ENCODE assay signal across 39 cellular contexts in genomic region chrX:69469975-69470374, GRCh38. TPM values are rescaled to one million over a fixed set of nuclear protein-coding genes. Genes with fewer than 3 reads are reported as not detected.
"Had no signal": no experiment of that assay in that cellular context is flagged by ENCODE, and none has a peak within 500 bp of the region (broad histone marks: within the 10 kb centered on the region; RNA-seq: fewer than 3 reads in every experiment).

No MANE protein-coding gene starts in this region.

- H3K4me3 ChIP-seq: adrenal gland, ascending aorta, body of pancreas, breast epithelium, cardiac muscle cell had no signal

- H3K9me3 Mint-ChIP-seq: activated naive CD4-positive, alpha-beta T cell treated with anti-CD3 and anti-CD28 coated beads for 36 hours; activated naive CD4-positive, alpha-beta T cell treated with anti-CD3 and anti-CD28 coated beads, Interleukin-2, amount 10 ng/mL, durations not matched to agents 7 days and 5 days; activated naive CD4-positive, alpha-beta T cell treated with anti-CD3 and anti-CD28 coated beads, Interleukin-2, amount 50 U/mL, for 24 hours; activated naive CD4-positive, alpha-beta T cell treated with anti-CD3 and anti-CD28 coated beads, Interleukin-2, amount 50 U/mL, for 72 hours; activated naive CD8-positive, alpha-beta T cell treated with anti-CD3 and anti-CD28 coated beads for 36 hours; activated naive CD8-positive, alpha-beta T cell treated with anti-CD3 and anti-CD28 coated beads, Interleukin-2, amount 10 ng/mL, durations not matched to agents 7 days and 5 days; activated naive CD8-positive, alpha-beta T cell treated with anti-CD3 and anti-CD28 coated beads, Interleukin-2, amount 50 U/mL, for 24 hours; activated T-cell treated with anti-CD3 and anti-CD28 coated beads, Interleukin-2, amount 50 U/mL, for 24 hours; activated T-cell treated with anti-CD3 and anti-CD28 coated beads, Interleukin-2, amount 50 U/mL, for 4 hours; activated T-helper 1 cell treated with anti-CD3 and anti-CD28 coated beads, Interleukin-12 subunit alpha, Interleukin-12 subunit beta, Interleukin-2, Interleukin-4 antibody, amounts not matched to agents 30 ng/mL and 10 ng/mL and 1 ng/mL, durations not matched to agents 14 hours and 24 hours and 36 hours; activated T-helper 17 cell treated with anti-CD3 and anti-CD28 coated beads, Interleukin-2, amount 50 U/mL, for 72 hours; activated T-helper 2 cell treated with anti-CD3 and anti-CD28 coated beads, Interferon-gamma antibody, Interleukin-2, Interleukin-4, amounts not matched to agents 10 μg/mL and 5 μg/mL and 100 μg/mL, durations not matched to agents 14 hours and 24 hours and 36 hours; brain; central memory CD8-positive, alpha-beta T cell had no signal

- H3K27ac ChIP-seq: adrenal gland, ascending aorta, body of pancreas, brain microvascular endothelial cell, breast epithelium, cardiac muscle cell had no signal

- H3K9me3 ChIP-seq: adrenal gland, ascending aorta, body of pancreas, breast epithelium had no signal

- H3K27me3 ChIP-seq: ascending aorta, body of pancreas, brain microvascular endothelial cell, cardiac muscle cell had no signal

- H3K27ac Mint-ChIP-seq: activated naive CD4-positive, alpha-beta T cell treated with anti-CD3 and anti-CD28 coated beads for 36 hours; activated naive CD4-positive, alpha-beta T cell treated with anti-CD3 and anti-CD28 coated beads, Interleukin-2, amount 10 ng/mL, durations not matched to agents 7 days and 5 days; activated naive CD4-positive, alpha-beta T cell treated with anti-CD3 and anti-CD28 coated beads, Interleukin-2, amount 50 U/mL, for 24 hours; activated naive CD4-positive, alpha-beta T cell treated with anti-CD3 and anti-CD28 coated beads, Interleukin-2, amount 50 U/mL, for 72 hours; activated naive CD8-positive, alpha-beta T cell; activated naive CD8-positive, alpha-beta T cell treated with anti-CD3 and anti-CD28 coated beads for 36 hours; activated naive CD8-positive, alpha-beta T cell treated with anti-CD3 and anti-CD28 coated beads, Interleukin-2, amount 10 ng/mL, durations not matched to agents 7 days and 5 days; activated naive CD8-positive, alpha-beta T cell treated with anti-CD3 and anti-CD28 coated beads, Interleukin-2, amount 50 U/mL, for 24 hours; activated T-cell treated with anti-CD3 and anti-CD28 coated beads, Interleukin-2, amount 50 U/mL, for 24 hours; activated T-cell treated with anti-CD3 and anti-CD28 coated beads, Interleukin-2, amount 50 U/mL, for 72 hours; activated T-helper 1 cell treated with anti-CD3 and anti-CD28 coated beads, Interleukin-12 subunit alpha, Interleukin-12 subunit beta, Interleukin-2, Interleukin-4 antibody, amounts not matched to agents 30 ng/mL and 10 ng/mL and 1 ng/mL, durations not matched to agents 14 hours and 24 hours and 36 hours; activated T-helper 17 cell treated with anti-CD3 and anti-CD28 coated beads, Interleukin-2, amount 50 U/mL, for 72 hours; activated T-helper 2 cell treated with anti-CD3 and anti-CD28 coated beads, Interferon-gamma antibody, Interleukin-2, Interleukin-4, amounts not matched to agents 10 μg/mL and 5 μg/mL and 100 μg/mL, durations not matched to agents 14 hours and 24 hours and 36 hours; brain had no signal

- DNase-seq: activated effector memory CD4-positive, alpha-beta T cell treated with anti-CD3 and anti-CD28 coated beads, Interleukin-2, amount 50 U/mL, for 16 hours; activated effector memory CD4-positive, alpha-beta T cell treated with Interleukin-2 at 50 U/mL for 16 hours; activated gamma-delta T cell; activated gamma-delta T cell treated with Interleukin-2 at 50 U/mL for 16 hours; activated naive CD4-positive, alpha-beta T cell; activated naive CD4-positive, alpha-beta T cell treated with anti-CD3 and anti-CD28 coated beads for 36 hours; activated naive CD4-positive, alpha-beta T cell treated with anti-CD3 and anti-CD28 coated beads, Interleukin-2, amount 10 ng/mL, durations not matched to agents 7 days and 5 days; activated naive CD4-positive, alpha-beta T cell treated with anti-CD3 and anti-CD28 coated beads, Interleukin-2, amount 50 U/mL, for 16 hours; activated naive CD4-positive, alpha-beta T cell treated with Interleukin-2 at 50 U/mL for 16 hours; activated naive CD8-positive, alpha-beta T cell treated with anti-CD3 and anti-CD28 coated beads for 36 hours; activated naive CD8-positive, alpha-beta T cell treated with anti-CD3 and anti-CD28 coated beads, Interleukin-2, amount 10 ng/mL, durations not matched to agents 7 days and 5 days; activated naive CD8-positive, alpha-beta T cell treated with anti-CD3 and anti-CD28 coated beads, Interleukin-2, amount 50 U/mL, for 24 hours; activated T-cell treated with anti-CD3 and anti-CD28 coated beads, Interleukin-2, amount 50 U/mL, for 1 hour; activated T-cell treated with anti-CD3 and anti-CD28 coated beads, Interleukin-2, amount 50 U/mL, for 24 hours; activated T-cell treated with anti-CD3 and anti-CD28 coated beads, Interleukin-2, amount 50 U/mL, for 4 hours; activated T-cell treated with anti-CD3 and anti-CD28 coated beads, Interleukin-2, amount 50 U/mL, for 48 hours; activated T-cell treated with anti-CD3 and anti-CD28 coated beads, Interleukin-2, amount 50 U/mL, for 72 hours; adrenal gland; amniotic stem cell; amygdala; anterior cingulate cortex; aorta; body of pancreas; brain microvascular endothelial cell; caudate nucleus; central memory CD4-positive, alpha-beta T cell; cerebellar nuclear complex had no signal

- H3K36me3 ChIP-seq: adrenal gland, ascending aorta, brain microvascular endothelial cell, breast epithelium, cardiac muscle cell had no signal

- H3K27me3 Mint-ChIP-seq: activated naive CD4-positive, alpha-beta T cell treated with anti-CD3 and anti-CD28 coated beads, Interleukin-2, amount 10 ng/mL, durations not matched to agents 7 days and 5 days had no signal

- H3K4me1 Mint-ChIP-seq: activated naive CD4-positive, alpha-beta T cell treated with anti-CD3 and anti-CD28 coated beads, Interleukin-2, amount 10 ng/mL, durations not matched to agents 7 days and 5 days; activated naive CD4-positive, alpha-beta T cell treated with anti-CD3 and anti-CD28 coated beads, Interleukin-2, amount 50 U/mL, for 24 hours; activated naive CD8-positive, alpha-beta T cell treated with anti-CD3 and anti-CD28 coated beads for 36 hours; activated naive CD8-positive, alpha-beta T cell treated with anti-CD3 and anti-CD28 coated beads, Interleukin-2, amount 10 ng/mL, durations not matched to agents 7 days and 5 days; activated naive CD8-positive, alpha-beta T cell treated with anti-CD3 and anti-CD28 coated beads, Interleukin-2, amount 50 U/mL, for 24 hours; activated T-helper 17 cell treated with anti-CD3 and anti-CD28 coated beads, Interleukin-2, amount 50 U/mL, for 72 hours; brain; central memory CD8-positive, alpha-beta T cell had no signal

- ATAC-seq: activated naive CD4-positive, alpha-beta T cell treated with anti-CD3 and anti-CD28 coated beads, Interleukin-2, amount 50 U/mL, for 72 hours; activated naive CD8-positive, alpha-beta T cell treated with anti-CD3 and anti-CD28 coated beads, Interleukin-2, amount 50 U/mL, for 24 hours; activated T-cell treated with anti-CD3 and anti-CD28 coated beads, Interleukin-2, amount 50 U/mL, for 4 hours; activated T-cell treated with anti-CD3 and anti-CD28 coated beads, Interleukin-2, amount 50 U/mL, for 72 hours; activated T-helper 17 cell treated with anti-CD3 and anti-CD28 coated beads, Interleukin-2, amount 50 U/mL, for 72 hours; body of pancreas had no signal

- H3K4me3 Mint-ChIP-seq: activated naive CD4-positive, alpha-beta T cell treated with anti-CD3 and anti-CD28 coated beads for 36 hours; activated naive CD4-positive, alpha-beta T cell treated with anti-CD3 and anti-CD28 coated beads, Interleukin-2, amount 10 ng/mL, durations not matched to agents 7 days and 5 days; activated naive CD4-positive, alpha-beta T cell treated with anti-CD3 and anti-CD28 coated beads, Interleukin-2, amount 50 U/mL, for 24 hours; activated naive CD8-positive, alpha-beta T cell; activated naive CD8-positive, alpha-beta T cell treated with anti-CD3 and anti-CD28 coated beads for 36 hours; activated naive CD8-positive, alpha-beta T cell treated with anti-CD3 and anti-CD28 coated beads, Interleukin-2, amount 10 ng/mL, durations not matched to agents 7 days and 5 days; activated naive CD8-positive, alpha-beta T cell treated with anti-CD3 and anti-CD28 coated beads, Interleukin-2, amount 50 U/mL, for 24 hours; activated T-cell treated with anti-CD3 and anti-CD28 coated beads, Interleukin-2, amount 50 U/mL, for 24 hours; activated T-cell treated with anti-CD3 and anti-CD28 coated beads, Interleukin-2, amount 50 U/mL, for 4 hours; activated T-cell treated with anti-CD3 and anti-CD28 coated beads, Interleukin-2, amount 50 U/mL, for 72 hours; activated T-helper 1 cell treated with anti-CD3 and anti-CD28 coated beads, Interleukin-12 subunit alpha, Interleukin-12 subunit beta, Interleukin-2, Interleukin-4 antibody, amounts not matched to agents 30 ng/mL and 10 ng/mL and 1 ng/mL, durations not matched to agents 14 hours and 24 hours and 36 hours; activated T-helper 17 cell treated with anti-CD3 and anti-CD28 coated beads, Interleukin-2, amount 50 U/mL, for 72 hours; brain; central memory CD8-positive, alpha-beta T cell had no signal

- H3K36me3 Mint-ChIP-seq: activated naive CD4-positive, alpha-beta T cell treated with anti-CD3 and anti-CD28 coated beads, Interleukin-2, amount 10 ng/mL, durations not matched to agents 7 days and 5 days; activated naive CD4-positive, alpha-beta T cell treated with anti-CD3 and anti-CD28 coated beads, Interleukin-2, amount 50 U/mL, for 24 hours; activated naive CD4-positive, alpha-beta T cell treated with anti-CD3 and anti-CD28 coated beads, Interleukin-2, amount 50 U/mL, for 72 hours; activated naive CD8-positive, alpha-beta T cell; activated naive CD8-positive, alpha-beta T cell treated with anti-CD3 and anti-CD28 coated beads for 36 hours; activated naive CD8-positive, alpha-beta T cell treated with anti-CD3 and anti-CD28 coated beads, Interleukin-2, amount 10 ng/mL, durations not matched to agents 7 days and 5 days; brain had no signal

- H3K4me1 ChIP-seq: adrenal gland, ascending aorta, body of pancreas, breast epithelium had no signal

RNA-seq across cellular contexts. Expression of gene NALF2, which starts 34.2 kb away (rescaled TPM):
- total RNA-seq: activated naive CD8-positive, alpha-beta T cell treated with anti-CD3 and anti-CD28 coated beads, Interleukin-2, amount 10 ng/mL, durations not matched to agents 7 days and 5 days; chondrocyte had no signal
